In the genomic region with DNA sequence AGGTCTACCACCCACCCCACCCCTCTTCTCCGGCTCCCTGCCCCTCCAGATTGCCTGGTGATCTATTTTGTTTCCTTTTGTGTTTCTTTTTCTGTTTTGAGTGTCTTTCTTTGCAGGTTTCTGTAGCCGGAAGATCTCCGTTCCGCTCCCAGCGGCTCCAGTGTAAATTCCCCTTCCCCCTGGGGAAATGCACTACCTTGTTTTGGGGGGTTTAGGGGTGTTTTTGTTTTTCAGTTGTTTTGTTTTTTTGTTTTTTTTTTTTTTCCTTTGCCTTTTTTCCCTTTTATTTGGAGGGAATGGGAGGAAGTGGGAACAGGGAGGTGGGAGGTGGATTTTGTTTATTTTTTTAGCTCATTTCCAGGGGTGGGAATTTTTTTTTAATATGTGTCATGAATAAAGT, we compare ENCODE assay signal across 11 cellular contexts. TPM values are rescaled to one million over a fixed set of nuclear protein-coding genes. Genes with fewer than 3 reads are reported as not detected.
A peak's percentile ranks its signal among the peaks of the same experiment; 100 is the strongest.
DNase-seq lines count a peak whose midpoint lies in the region; ATAC-seq, FAIRE-seq and TF ChIP-seq lines count a peak whose summit lies in the region.
"Not testable (repeated sequence)": the region's sequence is repeated elsewhere in the genome, so short reads cannot be mapped to it uniquely, and the experiment has no call there.
"Had no signal": no experiment of that assay in that cellular context is flagged by ENCODE, and none has a peak within 500 bp of the region (broad histone marks: within the 10 kb centered on the region; RNA-seq: fewer than 3 reads in every experiment).

No MANE protein-coding gene starts in this region.

- CTCF ChIA-PET in WTC11 (lab: Charles Lee) = interaction anchor here (1.6 to 2.7 kb wide), 7 partner anchors 31 to 257 kb away, joined by 5 to 42 read pairs (median 10); no protein-coding TSS in a partner anchor

- POLR2A ChIA-PET in WTC11 (lab: Charles Lee) = interaction anchor here (1.3 to 2.5 kb wide), 3 partner anchors 27 to 211 kb away, joined by 3 to 17 read pairs (median 8); partner anchors contain the start of gene SLC22A17

- peaks cover 32% of the 10 kb centered on the region for H3F3A ChIP-seq in GM23338 (replicated peaks; ENCODE audit: low read depth)

- H3K27ac ChIP-seq in GM23338 (ENCODE audit: low read depth) = peak overlapping the region; percentile 50; the same call in 1 of the 2 replicates
- H3K27ac ChIP-seq in astrocyte (ENCODE audit: low read depth, low read length); right atrium auricular region: not testable (repeated sequence)

- not testable (repeated sequence) for H3K4me1 ChIP-seq in GM23338 (ENCODE audit: insufficient read depth); astrocyte (ENCODE audit: insufficient read depth, low read length)
- peaks cover 0 to 24% of the 10 kb centered on the region in 2 donors for H3K4me1 ChIP-seq in right atrium auricular region

- not testable (repeated sequence) for H3K9me3 Mint-ChIP-seq in GM23338; WTC11; astrocyte (ENCODE audit: unreplicated experiment); nephron progenitor cell; stimulated activated effector memory CD8-positive, alpha-beta T cell treated with anti-CD3 and anti-CD28 coated beads, Interleukin-12 subunit alpha, Interleukin-12 subunit beta, amount 100 ng/mL, for 72 hours; type B pancreatic cell

- H3K27me3 ChIP-seq in GM23338 (ENCODE audit: insufficient read depth); astrocyte (ENCODE audit: insufficient read depth, low read length); right atrium auricular region: not testable (repeated sequence)

- not testable (repeated sequence) for H3K9me3 ChIP-seq in astrocyte (ENCODE audit: insufficient read depth, low read depth, low read length); right atrium auricular region

- H3K4me2 ChIP-seq in GM23338; astrocyte (ENCODE audit: low read length): not testable (repeated sequence)

- H3K36me3 ChIP-seq in GM23338 (ENCODE audit: insufficient read depth) (peaks cover 28% of the 10 kb centered on the region), astrocyte (ENCODE audit: insufficient read depth, low read length) (peaks cover 20% of the 10 kb centered on the region), right atrium auricular region (peaks cover 34% of the 10 kb centered on the region)

- H3K9me2 ChIP-seq in GM23338 (ENCODE audit: insufficient read depth) = not testable (repeated sequence)

- not testable (repeated sequence) for H3K4me3 ChIP-seq in GM23338; astrocyte (ENCODE audit: insufficient read depth, low read depth, low read length); right atrium auricular region

- not testable (repeated sequence) for H3K27ac Mint-ChIP-seq in GM23338; astrocyte (ENCODE audit: unreplicated experiment)
- H3K27ac Mint-ChIP-seq in WTC11 = peak overlapping the region; percentile 38; the same call in 1 of the 2 replicates
- H3K27ac Mint-ChIP-seq in nephron progenitor cell = peak overlapping the region; percentile 18
- H3K27ac Mint-ChIP-seq in stimulated activated effector memory CD8-positive, alpha-beta T cell treated with anti-CD3 and anti-CD28 coated beads, Interleukin-12 subunit alpha, Interleukin-12 subunit beta, amount 100 ng/mL, for 72 hours = peak overlapping the region; percentile 26
- H3K27ac Mint-ChIP-seq in type B pancreatic cell = peak overlapping the region; percentile 5

- not testable (repeated sequence) for H4K20me1 ChIP-seq in GM23338 (replicated peaks; ENCODE audit: insufficient read depth)
- peaks cover 40% of the 10 kb centered on the region for H4K20me1 ChIP-seq in astrocyte (ENCODE audit: insufficient read depth, low read length)

- not testable (repeated sequence) for H2AFZ ChIP-seq in GM23338; astrocyte (ENCODE audit: low read depth, low read length)

- not testable (repeated sequence) for ATAC-seq in GM23338; WTC11; stimulated activated effector memory CD8-positive, alpha-beta T cell treated with anti-CD3 and anti-CD28 coated beads, Interleukin-12 subunit alpha, Interleukin-12 subunit beta, amount 100 ng/mL, for 72 hours

- peaks cover 45% of the 10 kb centered on the region for H3K36me3 Mint-ChIP-seq in GM23338 (ENCODE audit: low read depth)
- peaks cover 41% of the 10 kb centered on the region for H3K36me3 Mint-ChIP-seq in WTC11
- H3K36me3 Mint-ChIP-seq in astrocyte (ENCODE audit: low read depth, unreplicated experiment) = not testable (repeated sequence)
- peaks cover 35% of the 10 kb centered on the region for H3K36me3 Mint-ChIP-seq in nephron progenitor cell (ENCODE audit: low read depth)
- peaks cover 62% of the 10 kb centered on the region for H3K36me3 Mint-ChIP-seq in stimulated activated effector memory CD8-positive, alpha-beta T cell treated with anti-CD3 and anti-CD28 coated beads, Interleukin-12 subunit alpha, Interleukin-12 subunit beta, amount 100 ng/mL, for 72 hours
- H3K36me3 Mint-ChIP-seq in type B pancreatic cell = peaks cover 21% of the 10 kb centered on the region

- H3K27me3 Mint-ChIP-seq in GM23338 (ENCODE audit: insufficient read depth, low read depth, poor library complexity); WTC11 (ENCODE audit: low read depth); astrocyte (ENCODE audit: low read depth, unreplicated experiment); nephron progenitor cell (ENCODE audit: low read depth, poor library complexity); type B pancreatic cell: not testable (repeated sequence)

- H3K79me2 ChIP-seq in GM23338 (replicated peaks; ENCODE audit: insufficient read depth) (peaks cover 21% of the 10 kb centered on the region), astrocyte (ENCODE audit: insufficient read depth, low read length) (peaks cover 33% of the 10 kb centered on the region)

- not testable (repeated sequence) for TF ChIP-seq CTCF in GM23338 (conservative IDR thresholded peaks at IDR 0.05; ENCODE audit: low read depth in 2 of 2); WTC11 (IDR thresholded peaks at IDR 0.05); astrocyte (IDR thresholded peaks at IDR 0.05; ENCODE audit: insufficient read depth, low read depth, low read length); right atrium auricular region (IDR thresholded peaks at IDR 0.05); nephron progenitor cell (IDR thresholded peaks at IDR 0.05); type B pancreatic cell (conservative IDR thresholded peaks at IDR 0.05)

- H3K4me3 Mint-ChIP-seq in GM23338; WTC11; nephron progenitor cell; stimulated activated effector memory CD8-positive, alpha-beta T cell treated with anti-CD3 and anti-CD28 coated beads, Interleukin-12 subunit alpha, Interleukin-12 subunit beta, amount 100 ng/mL, for 72 hours; type B pancreatic cell: not testable (repeated sequence)
- H3K4me3 Mint-ChIP-seq in astrocyte (ENCODE audit: unreplicated experiment) = peak overlapping the region; percentile 64

- H3K4me1 Mint-ChIP-seq in GM23338 = peaks cover 14% of the 10 kb centered on the region
- H3K4me1 Mint-ChIP-seq in WTC11 = peaks cover 13% of the 10 kb centered on the region
- H3K4me1 Mint-ChIP-seq in astrocyte (ENCODE audit: low read depth, unreplicated experiment) = peaks cover 11% of the 10 kb centered on the region
- peaks cover 40% of the 10 kb centered on the region for H3K4me1 Mint-ChIP-seq in nephron progenitor cell
- peaks cover 15% of the 10 kb centered on the region for H3K4me1 Mint-ChIP-seq in stimulated activated effector memory CD8-positive, alpha-beta T cell treated with anti-CD3 and anti-CD28 coated beads, Interleukin-12 subunit alpha, Interleukin-12 subunit beta, amount 100 ng/mL, for 72 hours
- peaks cover 16% of the 10 kb centered on the region for H3K4me1 Mint-ChIP-seq in type B pancreatic cell (ENCODE audit: unreplicated experiment)

- not testable (repeated sequence) for H3K9ac ChIP-seq in astrocyte (ENCODE audit: low read length)

- DNase-seq in GM23338 (ENCODE audit: low spot score); WTC11 (ENCODE audit: low spot score); astrocyte (ENCODE audit: low read depth); nephron progenitor cell; stimulated activated effector memory CD8-positive, alpha-beta T cell treated with anti-CD3 and anti-CD28 coated beads, Interleukin-12 subunit alpha, Interleukin-12 subunit beta, amount 100 ng/mL, for 72 hours (ENCODE audit: low spot score in 2 of 2); type B pancreatic cell (ENCODE audit: extremely low spot score, unreplicated experiment): not testable (repeated sequence)
- peak; percentile 42 for DNase-seq in right atrium auricular region (ENCODE audit: low spot score)

- not testable (repeated sequence) for FAIRE-seq in astrocyte (lab: Jason Lieb, UNC)

RNA-seq across cellular contexts. Expression of gene PABPN1, which starts 4.5 kb away (rescaled TPM):
- 110 and 116 TPM in 2 replicates for total RNA-seq in GM23338 (2014; rRNA removed; shearing (Covaris generic))
- polyA plus RNA-seq in GM23338 (2016; fragmentation: Nextera tagmentation; extraction: Ambion mirVana) = 342 and 384 TPM in 2 replicates
- total RNA-seq in WTC11 (2021) = 290 to 321 TPM (median 295 TPM) in 3 replicates
- 147 and 162 TPM in 2 replicates for total RNA-seq in astrocyte
- 10 to 100 TPM; 26.0 to 36.1 TPM for total RNA-seq in right atrium auricular region
- 202 and 337 TPM in 2 replicates for total RNA-seq in type B pancreatic cell (ENCODE audit: low replicate concordance)

RNA-seq across cellular contexts. Expression of gene BCL2L2, which starts 19.1 kb away (rescaled TPM):
- total RNA-seq in GM23338 (2014; rRNA removed; shearing (Covaris generic)) = 11.0 and 12.3 TPM in 2 replicates
- polyA plus RNA-seq in GM23338 (2016; fragmentation: Nextera tagmentation; extraction: Ambion mirVana) = 3.5 and 3.6 TPM in 2 replicates
- 15.5 to 18.2 TPM (median 16.9 TPM) in 3 replicates for total RNA-seq in WTC11 (2021)
- 19.6 and 21.4 TPM in 2 replicates for total RNA-seq in astrocyte
- total RNA-seq in right atrium auricular region = 10 to 100 TPM; 26.8 to 36.3 TPM
- 21.0 and 22.5 TPM in 2 replicates for total RNA-seq in type B pancreatic cell (ENCODE audit: low replicate concordance)
- polyA plus RNA-seq: CD4-positive, alpha-beta memory T cell had no signal

RNA-seq across cellular contexts. Expression of gene PPP1R3E, which starts 23.1 kb away (rescaled TPM):
- total RNA-seq in GM23338 (2014; rRNA removed; shearing (Covaris generic)) = 0.66 and 2.3 TPM in 2 replicates
- polyA plus RNA-seq in GM23338 (2016; fragmentation: Nextera tagmentation; extraction: Ambion mirVana) = 1.8 and 2.5 TPM in 2 replicates
- total RNA-seq in WTC11 (2021) (4.1 to 7.4 TPM (median 5.9 TPM) in 3 replicates), astrocyte (2.1 and 3.6 TPM in 2 replicates), right atrium auricular region (1 to 10 TPM; 2.7 to 3.9 TPM), type B pancreatic cell (ENCODE audit: low replicate concordance) (10.1 and 16.7 TPM in 2 replicates)

RNA-seq across cellular contexts. Expression of gene SLC22A17, which starts 26.9 kb away (rescaled TPM):
- 52.6 and 56.6 TPM in 2 replicates for total RNA-seq in GM23338 (2014; rRNA removed; shearing (Covaris generic))
- polyA plus RNA-seq in GM23338 (2016; fragmentation: Nextera tagmentation; extraction: Ambion mirVana) = 28.6 and 29.5 TPM in 2 replicates
- total RNA-seq in WTC11 (2021) = 42.3 to 52.4 TPM (median 51.4 TPM) in 3 replicates
- 29.3 and 39.5 TPM in 2 replicates for total RNA-seq in astrocyte
- 10 to 100 TPM; 29.4 to 47.0 TPM for total RNA-seq in right atrium auricular region
- total RNA-seq in type B pancreatic cell (ENCODE audit: low replicate concordance) = 16.8 and 52.5 TPM in 2 replicates
- polyA plus RNA-seq: CD14-positive monocyte had no signal

RNA-seq across cellular contexts. Expression of gene EFS, which starts 39.2 kb away (rescaled TPM):
- total RNA-seq in GM23338 (2014; rRNA removed; shearing (Covaris generic)) = 13.6 and 18.9 TPM in 2 replicates
- 5.1 and 6.4 TPM in 2 replicates for polyA plus RNA-seq in GM23338 (2016; fragmentation: Nextera tagmentation; extraction: Ambion mirVana)
- total RNA-seq in WTC11 (2021) = 35.3 to 47.4 TPM (median 43.5 TPM) in 3 replicates
- 5.8 and 6.5 TPM in 2 replicates for total RNA-seq in astrocyte
- total RNA-seq in right atrium auricular region = 1 to 10 TPM; 4.1 to 6.3 TPM
- 41.0 and 59.3 TPM in 2 replicates for total RNA-seq in type B pancreatic cell (ENCODE audit: low replicate concordance)
- total RNA-seq: CD4-positive, alpha-beta memory T cell had no signal
- polyA plus RNA-seq: A549; CD14-positive monocyte; CD4-positive, alpha-beta memory T cell; IgD-negative memory B cell had no signal
